9 cellular contexts compared by ENCODE assay signal in genomic region chr18:37565985-37566478, GRCh38. TPM values are rescaled to one million over a fixed set of nuclear protein-coding genes. Genes with fewer than 3 reads are reported as not detected.
DNase-seq lines count a peak whose midpoint lies in the region; ATAC-seq and TF ChIP-seq lines count a peak whose summit lies in the region.
"Had no signal": no experiment of that assay in that cellular context is flagged by ENCODE, and none has a peak within 500 bp of the region (broad histone marks: within the 10 kb centered on the region; RNA-seq: fewer than 3 reads in every experiment).

No MANE protein-coding gene starts in this region.

- H3K27ac ChIP-seq in esophagus muscularis mucosa (replicated peaks in 1 of 4): no peak overlapping the region

- peaks cover 0 to 10% (median 3%) of the 10 kb centered on the region in 7 donors for H3K9me3 Mint-ChIP-seq in naive B cell

- peaks cover 5 to 93% (median 35%) of the 10 kb centered on the region in 4 donors for H3K27me3 ChIP-seq in esophagus muscularis mucosa

- H3K36me3 ChIP-seq in esophagus muscularis mucosa: no peaks in the 10 kb centered on the region

- H3K4me3 Mint-ChIP-seq in naive B cell: peak overlapping the region in 5 of 8 donors; percentile 30 to 75 (median 54)

- intact Hi-C loops in esophagus muscularis mucosa (cut with DNase I): no loop called here

- no peak overlapping the region for H3K27ac Mint-ChIP-seq in naive B cell

- H3K27me3 Mint-ChIP-seq in naive B cell: peaks cover 64 to 79% (median 73%) of the 10 kb centered on the region in 3 donors

- no peaks in the 10 kb centered on the region for H3K9me3 ChIP-seq in esophagus muscularis mucosa

- peaks cover 23 to 35% (median 30%) of the 10 kb centered on the region in 4 donors for H3K4me1 ChIP-seq in esophagus muscularis mucosa

- TF ChIP-seq CTCF in GM13977 (IDR thresholded peaks at IDR 0.05; ENCODE audit: extremely low read depth, insufficient read depth, missing control alignments): no peak
- no peak for TF ChIP-seq CTCF in esophagus muscularis mucosa (IDR thresholded peaks at IDR 0.05)

- no peak for ATAC-seq in naive B cell (ENCODE audit: low read depth in 2 of 2)
- no peak for ATAC-seq in GM21515 (IDR thresholded peaks at IDR 0.05; ENCODE audit: unreplicated experiment)
- ATAC-seq in HG03460 (IDR thresholded peaks at IDR 0.05; ENCODE audit: unreplicated experiment): no peak

- in situ Hi-C loops in GM13977 (cut with MboI; ENCODE audit: low pct_unique_long_range_greater_than_20kb, low sequenced_read_pairs, unreplicated experiment): no loop called here

- peaks cover 0 to 6% of the 10 kb centered on the region in 2 donors for H3K36me3 Mint-ChIP-seq in naive B cell

- DNase-seq in GM13977 (ENCODE audit: low spot score) (peak; percentile 71), NCI-H748 (lab: John Stamatoyannopoulos, UW; ENCODE audit: unreplicated experiment) (peak; percentile 94), esophagus muscularis mucosa (ENCODE audit: extremely low spot score) (no peak), naive B cell (no peak), OCI-M2 (lab: John Stamatoyannopoulos, UW; ENCODE audit: unreplicated experiment) (no peak)
- no peak for DNase-seq in stimulated activated CD8-positive, alpha-beta memory T cell treated with anti-CD3 and anti-CD28 coated beads, Interleukin-4, amount 100 ng/mL, for 48 hours

- TF ChIP-seq EP300 in esophagus muscularis mucosa (IDR thresholded peaks at IDR 0.05): no peak

- H3K4me3 ChIP-seq in esophagus muscularis mucosa: peak overlapping the region; percentile 57 to 69 (median 62)

- no peak for TF ChIP-seq POLR2A in esophagus muscularis mucosa (IDR thresholded peaks at IDR 0.05; ENCODE audit: low read depth)

- peaks cover 12 to 27% (median 16%) of the 10 kb centered on the region in 3 donors for H3K4me1 Mint-ChIP-seq in naive B cell

- under 1% methylated on average over 18 of the region's 49 CpGs for WGBS in esophagus muscularis mucosa

RNA-seq across cellular contexts. Expression of gene CELF4, which starts 0.4 kb away (rescaled TPM):
- 1 to 10 TPM in 3 of 4 donors, under 1 TPM in 1; 0.86 to 1.8 (median 1.7) TPM for total RNA-seq in esophagus muscularis mucosa
- polyA plus RNA-seq in naive B cell (ENCODE audit: low read depth in 6 of 6): under 1 TPM in 5 of 6 donors, not detected in 1; 0.21 to 0.34 (median 0.24) TPM
- total RNA-seq: pulmonary artery endothelial cell had no signal

Comparison
In these comparisons a context has a peak if more than half of its experiments do, and no peak if none do; other contexts are left out.
1. DNase-seq: peak in GM13977 (single experiment) and NCI-H748 (single experiment); none in esophagus muscularis mucosa (single experiment), naive B cell (single experiment), stimulated activated CD8-positive, alpha-beta memory T cell treated with anti-CD3 and anti-CD28 coated beads, Interleukin-4, amount 100 ng/mL, for 48 hours (single experiment) and OCI-M2 (single experiment).